In the genomic region with DNA sequence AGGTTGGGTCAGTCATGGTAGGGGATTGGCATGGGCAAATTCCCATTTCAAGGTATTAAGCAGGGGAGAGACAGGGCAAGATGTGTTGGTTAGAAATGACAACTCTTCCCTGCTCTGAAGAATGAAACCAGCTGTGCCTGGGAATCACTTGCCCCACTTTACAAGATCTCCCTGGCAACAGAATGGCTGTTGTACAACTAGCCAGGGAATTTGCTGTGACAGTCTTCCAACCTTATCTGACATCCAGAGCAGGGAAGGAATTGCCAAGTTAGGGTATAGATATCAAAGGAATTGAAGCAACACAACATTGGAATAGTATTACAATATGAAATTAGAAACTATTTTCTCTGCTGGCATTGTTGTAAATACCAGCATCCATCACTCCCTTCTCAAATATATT, we compare ENCODE assay signal across 21 cellular contexts.
"Had no signal": no experiment of that assay in that cellular context is flagged by ENCODE, and none has a peak within 500 bp of the region (broad histone marks: within the 10 kb centered on the region; RNA-seq: fewer than 3 reads in every experiment).

No MANE protein-coding gene starts in this region.

- H3K36me3 ChIP-seq: gastroesophageal sphincter, heart left ventricle, left lung, lower lobe of right lung had no signal

- DNase-seq: dermis blood vessel endothelial cell; dorsolateral prefrontal cortex; effector CD8-positive, alpha-beta T cell; effector memory CD8-positive, alpha-beta T cell; endodermal cell; erythroblast; foreskin keratinocyte; heart left ventricle; immature natural killer cell; islet precursor cell; kidney; kidney glomerular epithelial cell; left colon; left lung; left ventricle myocardium superior; lower lobe of right lung; mesenchymal stem cell had no signal

- H3K4me3 ChIP-seq: coronary artery, dorsolateral prefrontal cortex, gastroesophageal sphincter, heart left ventricle, hepatocyte, left lung, lower lobe of right lung had no signal

- H3K4me1 ChIP-seq: foreskin keratinocyte, heart left ventricle, left lung, lower lobe of right lung had no signal

- H3K9me3 ChIP-seq: gastroesophageal sphincter, heart left ventricle, left lung, lower lobe of right lung had no signal

- ATAC-seq: effector memory CD8-positive, alpha-beta T cell; esophagus mucosa; foreskin keratinocyte; gastroesophageal sphincter; heart left ventricle; left colon; left lung; left ventricle myocardium superior had no signal
